Comparison of ENCODE assay signal across 9 cellular contexts in genomic region chr9:88106492-88106891, GRCh38. TPM values are rescaled to one million over a fixed set of nuclear protein-coding genes. Genes with fewer than 3 reads are reported as not detected.
DNase-seq lines count a peak whose midpoint lies in the region; TF ChIP-seq lines count a peak whose summit lies in the region.
"Had no signal": no experiment of that assay in that cellular context is flagged by ENCODE, and none has a peak within 500 bp of the region (broad histone marks: within the 10 kb centered on the region; RNA-seq: fewer than 3 reads in every experiment).

No MANE protein-coding gene starts in this region.

- H3K27me3 Mint-ChIP-seq in neural crest cell (ENCODE audit: low read depth), result peaks cover 7% of the 10 kb centered on the region
- H3K27me3 Mint-ChIP-seq in CD14-positive monocyte (ENCODE audit: low read depth in 3 of 3), result peaks cover 9 to 19% (median 10%) of the 10 kb centered on the region in 3 donors

- H3K4me1 Mint-ChIP-seq in neural crest cell, result peaks cover 6% of the 10 kb centered on the region
- H3K4me1 Mint-ChIP-seq in CD14-positive monocyte, result no peaks in the 10 kb centered on the region

- TF ChIP-seq CTCF in GM10266 (IDR thresholded peaks at IDR 0.05; ENCODE audit: control insufficient read depth, insufficient read depth, low read depth, missing control alignments) (peak; percentile 12), NB4 (IDR thresholded peaks at IDR 0.05; ENCODE audit: low read depth, low read length) (peak; percentile 29), choroid plexus epithelial cell (conservative IDR thresholded peaks at IDR 0.05; ENCODE audit: low read depth, low read length) (peak; percentile 80), neural crest cell (conservative IDR thresholded peaks at IDR 0.05) (peak; percentile 65), CD14-positive monocyte (IDR thresholded peaks at IDR 0.05) (no peak)

- no peak overlapping the region for H3K4me3 Mint-ChIP-seq in neural crest cell
- no peak overlapping the region for H3K4me3 Mint-ChIP-seq in CD14-positive monocyte

- DNase-seq in GM10266 (ENCODE audit: extremely low spot score), result no peak
- peak; percentile 28 for DNase-seq in NB4 (ENCODE audit: low read depth)
- peak; percentile 72 for DNase-seq in choroid plexus epithelial cell (ENCODE audit: low read depth)
- no peak for DNase-seq in neural crest cell (ENCODE audit: low read depth, low spot score)
- no peak for DNase-seq in CD14-positive monocyte (ENCODE audit: low spot score)
- no peak for DNase-seq in HK-2 (ENCODE audit: unreplicated experiment)
- no peak for DNase-seq in NCI-H2081 (lab: John Stamatoyannopoulos, UW)
- DNase-seq: left cardiac atrium had no signal

- H3K9me3 Mint-ChIP-seq in neural crest cell (peaks cover 10% of the 10 kb centered on the region), CD14-positive monocyte (peaks cover 0 to 5% (median 3%) of the 10 kb centered on the region in 7 donors)

- no peaks in the 10 kb centered on the region for H3K36me3 Mint-ChIP-seq in neural crest cell (ENCODE audit: low read depth)
- no peaks in the 10 kb centered on the region for H3K36me3 Mint-ChIP-seq in CD14-positive monocyte

- no peak overlapping the region for H3K4me3 ChIP-seq in NB4 (ENCODE audit: low read depth, low read length)
- no peak overlapping the region for H3K4me3 ChIP-seq in choroid plexus epithelial cell (ENCODE audit: low read depth, low read length)

- intact Hi-C loops in CD14-positive monocyte (cut with micrococcal nuclease), result no loop called here

- TF ChIP-seq POLR2A in NB4 (IDR thresholded peaks at IDR 0.05; ENCODE audit: extremely low read depth, insufficient read length), result no peak

- H3K27ac Mint-ChIP-seq in neural crest cell (ENCODE audit: unreplicated experiment), result no peak overlapping the region
- H3K27ac Mint-ChIP-seq in CD14-positive monocyte, result no peak overlapping the region

RNA-seq across cellular contexts. Expression of gene SPATA31C2, which starts 31.8 kb away (rescaled TPM):
- total RNA-seq in neural crest cell, result 1.5 and 2.0 TPM in 2 replicates
- polyA plus RNA-seq in CD14-positive monocyte, result not detected
- total RNA-seq: left cardiac atrium, temporal lobe had no signal

Comparison
In these comparisons a context has a peak if more than half of its experiments do, and no peak if none do; other contexts are left out.
1. DNase-seq: peak in NB4 (single experiment) and choroid plexus epithelial cell (single experiment); none in GM10266 (single experiment), neural crest cell (single experiment), CD14-positive monocyte (single experiment), HK-2 (single experiment) and NCI-H2081 (0 of 2).